Comparison of ENCODE assay signal across 1 cellular context in genomic region chr17:59829217-59830006, GRCh38.
TF ChIP-seq lines count a peak whose summit lies in the region.

No MANE protein-coding gene starts in this region.

TF ChIP-seq in HepG2, 621 proteins besides CTCF, POLR2A, EP300 and RAD21 (continued from another document and continues in another):
- TF ChIP-seq, protein P1, sequence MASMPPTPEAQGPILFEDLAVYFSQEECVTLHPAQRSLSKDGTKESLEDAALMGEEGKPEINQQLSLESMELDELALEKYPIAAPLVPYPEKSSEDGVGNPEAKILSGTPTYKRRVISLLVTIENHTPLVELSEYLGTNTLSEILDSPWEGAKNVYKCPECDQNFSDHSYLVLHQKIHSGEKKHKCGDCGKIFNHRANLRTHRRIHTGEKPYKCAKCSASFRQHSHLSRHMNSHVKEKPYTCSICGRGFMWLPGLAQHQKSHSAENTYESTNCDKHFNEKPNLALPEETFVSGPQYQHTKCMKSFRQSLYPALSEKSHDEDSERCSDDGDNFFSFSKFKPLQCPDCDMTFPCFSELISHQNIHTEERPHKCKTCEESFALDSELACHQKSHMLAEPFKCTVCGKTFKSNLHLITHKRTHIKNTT (CRISPR knock-in tag; IDR thresholded peaks at IDR 0.05), result no peak
- TF ChIP-seq ZNF367 (CRISPR knock-in tag; IDR thresholded peaks at IDR 0.05; ENCODE audit: borderline replicate concordance), result no peak
- TF ChIP-seq, protein P2, sequence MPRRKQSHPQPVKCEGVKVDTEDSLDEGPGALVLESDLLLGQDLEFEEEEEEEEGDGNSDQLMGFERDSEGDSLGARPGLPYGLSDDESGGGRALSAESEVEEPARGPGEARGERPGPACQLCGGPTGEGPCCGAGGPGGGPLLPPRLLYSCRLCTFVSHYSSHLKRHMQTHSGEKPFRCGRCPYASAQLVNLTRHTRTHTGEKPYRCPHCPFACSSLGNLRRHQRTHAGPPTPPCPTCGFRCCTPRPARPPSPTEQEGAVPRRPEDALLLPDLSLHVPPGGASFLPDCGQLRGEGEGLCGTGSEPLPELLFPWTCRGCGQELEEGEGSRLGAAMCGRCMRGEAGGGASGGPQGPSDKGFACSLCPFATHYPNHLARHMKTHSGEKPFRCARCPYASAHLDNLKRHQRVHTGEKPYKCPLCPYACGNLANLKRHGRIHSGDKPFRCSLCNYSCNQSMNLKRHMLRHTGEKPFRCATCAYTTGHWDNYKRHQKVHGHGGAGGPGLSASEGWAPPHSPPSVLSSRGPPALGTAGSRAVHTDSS (CRISPR knock-in tag; conservative IDR thresholded peaks at IDR 0.05), result no peak
- no peak for TF ChIP-seq ZNF577 (CRISPR knock-in tag; IDR thresholded peaks at IDR 0.05; ENCODE audit: borderline replicate concordance, low read depth)
- no peak for TF ChIP-seq TRAFD1 (CRISPR knock-in tag; IDR thresholded peaks at IDR 0.05; ENCODE audit: borderline replicate concordance)
- TF ChIP-seq CREB1 (IDR thresholded peaks at IDR 0.05), result peak; percentile 42; the same call in 1 of the 2 replicates
- peak; percentile 80 for TF ChIP-seq CREB1 (CRISPR knock-in tag; IDR thresholded peaks at IDR 0.05)
- no peak; the same call in 1 of the 2 replicates for TF ChIP-seq ZBTB26 (CRISPR knock-in tag; IDR thresholded peaks at IDR 0.05; ENCODE audit: borderline replicate concordance)
- TF ChIP-seq CEBPB (IDR thresholded peaks at IDR 0.05; ENCODE audit: borderline replicate concordance, low read depth, low read length), result no peak
- no peak for TF ChIP-seq TAF15 (IDR thresholded peaks at IDR 0.05; ENCODE audit: low read depth, low read length, poor library complexity, severe bottlenecking)
- TF ChIP-seq ZBTB7A (CRISPR knock-in tag; IDR thresholded peaks at IDR 0.05), result no peak
- TF ChIP-seq ZSCAN30 (CRISPR knock-in tag; IDR thresholded peaks at IDR 0.05), result no peak
- TF ChIP-seq DDIT3 (CRISPR knock-in tag; IDR thresholded peaks at IDR 0.05), result no peak
- no peak for TF ChIP-seq ZFP36 (IDR thresholded peaks at IDR 0.05; ENCODE audit: borderline replicate concordance, low read depth, low read length, partially characterized antibody)
- TF ChIP-seq MEF2D (CRISPR knock-in tag; IDR thresholded peaks at IDR 0.05), result peak; percentile 48; the same call in 1 of the 2 replicates
- TF ChIP-seq ZNF326 (CRISPR knock-in tag; IDR thresholded peaks at IDR 0.05; ENCODE audit: borderline replicate concordance), result no peak
- TF ChIP-seq ZNF672 (CRISPR knock-in tag; IDR thresholded peaks at IDR 0.05), result no peak
- TF ChIP-seq SCMH1 (CRISPR knock-in tag; IDR thresholded peaks at IDR 0.05; ENCODE audit: borderline replicate concordance), result no peak
- TF ChIP-seq DNMT1 (CRISPR knock-in tag; IDR thresholded peaks at IDR 0.05), result no peak
- TF ChIP-seq ZNF598 (CRISPR knock-in tag; IDR thresholded peaks at IDR 0.05; ENCODE audit: borderline replicate concordance), result no peak
- no peak for TF ChIP-seq ZSCAN20 (CRISPR knock-in tag; IDR thresholded peaks at IDR 0.05; ENCODE audit: borderline replicate concordance)
- TF ChIP-seq, protein P3, sequence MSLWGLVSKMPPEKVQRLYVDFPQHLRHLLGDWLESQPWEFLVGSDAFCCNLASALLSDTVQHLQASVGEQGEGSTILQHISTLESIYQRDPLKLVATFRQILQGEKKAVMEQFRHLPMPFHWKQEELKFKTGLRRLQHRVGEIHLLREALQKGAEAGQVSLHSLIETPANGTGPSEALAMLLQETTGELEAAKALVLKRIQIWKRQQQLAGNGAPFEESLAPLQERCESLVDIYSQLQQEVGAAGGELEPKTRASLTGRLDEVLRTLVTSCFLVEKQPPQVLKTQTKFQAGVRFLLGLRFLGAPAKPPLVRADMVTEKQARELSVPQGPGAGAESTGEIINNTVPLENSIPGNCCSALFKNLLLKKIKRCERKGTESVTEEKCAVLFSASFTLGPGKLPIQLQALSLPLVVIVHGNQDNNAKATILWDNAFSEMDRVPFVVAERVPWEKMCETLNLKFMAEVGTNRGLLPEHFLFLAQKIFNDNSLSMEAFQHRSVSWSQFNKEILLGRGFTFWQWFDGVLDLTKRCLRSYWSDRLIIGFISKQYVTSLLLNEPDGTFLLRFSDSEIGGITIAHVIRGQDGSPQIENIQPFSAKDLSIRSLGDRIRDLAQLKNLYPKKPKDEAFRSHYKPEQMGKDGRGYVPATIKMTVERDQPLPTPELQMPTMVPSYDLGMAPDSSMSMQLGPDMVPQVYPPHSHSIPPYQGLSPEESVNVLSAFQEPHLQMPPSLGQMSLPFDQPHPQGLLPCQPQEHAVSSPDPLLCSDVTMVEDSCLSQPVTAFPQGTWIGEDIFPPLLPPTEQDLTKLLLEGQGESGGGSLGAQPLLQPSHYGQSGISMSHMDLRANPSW (CRISPR knock-in tag; IDR thresholded peaks at IDR 0.05; ENCODE audit: borderline replicate concordance), result no peak
- TF ChIP-seq, protein P4, sequence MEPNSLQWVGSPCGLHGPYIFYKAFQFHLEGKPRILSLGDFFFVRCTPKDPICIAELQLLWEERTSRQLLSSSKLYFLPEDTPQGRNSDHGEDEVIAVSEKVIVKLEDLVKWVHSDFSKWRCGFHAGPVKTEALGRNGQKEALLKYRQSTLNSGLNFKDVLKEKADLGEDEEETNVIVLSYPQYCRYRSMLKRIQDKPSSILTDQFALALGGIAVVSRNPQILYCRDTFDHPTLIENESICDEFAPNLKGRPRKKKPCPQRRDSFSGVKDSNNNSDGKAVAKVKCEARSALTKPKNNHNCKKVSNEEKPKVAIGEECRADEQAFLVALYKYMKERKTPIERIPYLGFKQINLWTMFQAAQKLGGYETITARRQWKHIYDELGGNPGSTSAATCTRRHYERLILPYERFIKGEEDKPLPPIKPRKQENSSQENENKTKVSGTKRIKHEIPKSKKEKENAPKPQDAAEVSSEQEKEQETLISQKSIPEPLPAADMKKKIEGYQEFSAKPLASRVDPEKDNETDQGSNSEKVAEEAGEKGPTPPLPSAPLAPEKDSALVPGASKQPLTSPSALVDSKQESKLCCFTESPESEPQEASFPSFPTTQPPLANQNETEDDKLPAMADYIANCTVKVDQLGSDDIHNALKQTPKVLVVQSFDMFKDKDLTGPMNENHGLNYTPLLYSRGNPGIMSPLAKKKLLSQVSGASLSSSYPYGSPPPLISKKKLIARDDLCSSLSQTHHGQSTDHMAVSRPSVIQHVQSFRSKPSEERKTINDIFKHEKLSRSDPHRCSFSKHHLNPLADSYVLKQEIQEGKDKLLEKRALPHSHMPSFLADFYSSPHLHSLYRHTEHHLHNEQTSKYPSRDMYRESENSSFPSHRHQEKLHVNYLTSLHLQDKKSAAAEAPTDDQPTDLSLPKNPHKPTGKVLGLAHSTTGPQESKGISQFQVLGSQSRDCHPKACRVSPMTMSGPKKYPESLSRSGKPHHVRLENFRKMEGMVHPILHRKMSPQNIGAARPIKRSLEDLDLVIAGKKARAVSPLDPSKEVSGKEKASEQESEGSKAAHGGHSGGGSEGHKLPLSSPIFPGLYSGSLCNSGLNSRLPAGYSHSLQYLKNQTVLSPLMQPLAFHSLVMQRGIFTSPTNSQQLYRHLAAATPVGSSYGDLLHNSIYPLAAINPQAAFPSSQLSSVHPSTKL (CRISPR knock-in tag; IDR thresholded peaks at IDR 0.05), result peak; percentile 79
- TF ChIP-seq ELF4 (CRISPR knock-in tag; IDR thresholded peaks at IDR 0.05; ENCODE audit: borderline replicate concordance), result no peak
- TF ChIP-seq ZNF7 (CRISPR knock-in tag; IDR thresholded peaks at IDR 0.05), result no peak
- no peak for TF ChIP-seq ZNF10 (CRISPR knock-in tag; IDR thresholded peaks at IDR 0.05; ENCODE audit: borderline replicate concordance, low read depth)
- no peak for TF ChIP-seq SRY (CRISPR knock-in tag; IDR thresholded peaks at IDR 0.05)
- no peak for TF ChIP-seq SP2 (CRISPR knock-in tag; IDR thresholded peaks at IDR 0.05)
- TF ChIP-seq NRL (CRISPR knock-in tag; IDR thresholded peaks at IDR 0.05; ENCODE audit: borderline replicate concordance), result no peak
- no peak for TF ChIP-seq IRX3 (CRISPR knock-in tag; IDR thresholded peaks at IDR 0.05; ENCODE audit: borderline replicate concordance, low read depth)
- no peak for TF ChIP-seq MLXIP (CRISPR knock-in tag; IDR thresholded peaks at IDR 0.05; ENCODE audit: borderline replicate concordance)
- TF ChIP-seq MZF1 (CRISPR knock-in tag; IDR thresholded peaks at IDR 0.05; ENCODE audit: borderline replicate concordance), result no peak
- TF ChIP-seq ZNF224 (CRISPR knock-in tag; IDR thresholded peaks at IDR 0.05), result no peak
- TF ChIP-seq HNRNPLL (IDR thresholded peaks at IDR 0.05; ENCODE audit: low read depth, low read length, poor library complexity, severe bottlenecking), result no peak
- no peak for TF ChIP-seq CBX1 (IDR thresholded peaks at IDR 0.05; ENCODE audit: low read depth)
- peak; percentile 44; the same call in 1 of the 2 replicates for TF ChIP-seq CHD4 (IDR thresholded peaks at IDR 0.05; ENCODE audit: borderline replicate concordance, low read length)
- TF ChIP-seq ZNF510 (CRISPR knock-in tag; IDR thresholded peaks at IDR 0.05; ENCODE audit: low read depth), result no peak
- TF ChIP-seq NR0B2 (CRISPR knock-in tag; IDR thresholded peaks at IDR 0.05), result no peak
- no peak for TF ChIP-seq ZMYM3 (CRISPR knock-in tag; IDR thresholded peaks at IDR 0.05)
- TF ChIP-seq ZNF569 (CRISPR knock-in tag; IDR thresholded peaks at IDR 0.05; ENCODE audit: borderline replicate concordance), result no peak
- TF ChIP-seq ESRRA (CRISPR knock-in tag; IDR thresholded peaks at IDR 0.05; ENCODE audit: low read depth), result peak; percentile 67; the same call in 1 of the 2 replicates
- no peak for TF ChIP-seq TEAD2 (CRISPR knock-in tag; IDR thresholded peaks at IDR 0.05)
- TF ChIP-seq, protein P5, sequence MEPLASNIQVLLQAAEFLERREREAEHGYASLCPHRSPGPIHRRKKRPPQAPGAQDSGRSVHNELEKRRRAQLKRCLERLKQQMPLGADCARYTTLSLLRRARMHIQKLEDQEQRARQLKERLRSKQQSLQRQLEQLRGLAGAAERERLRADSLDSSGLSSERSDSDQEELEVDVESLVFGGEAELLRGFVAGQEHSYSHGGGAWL (CRISPR knock-in tag; IDR thresholded peaks at IDR 0.05), result no peak
- TF ChIP-seq RXRB (CRISPR knock-in tag; IDR thresholded peaks at IDR 0.05; ENCODE audit: borderline replicate concordance), result peak; percentile 51; the same call in 1 of the 2 replicates
- no peak for TF ChIP-seq ISL2 (CRISPR knock-in tag; IDR thresholded peaks at IDR 0.05)
- no peak for TF ChIP-seq ZNF737 (CRISPR knock-in tag; IDR thresholded peaks at IDR 0.05; ENCODE audit: borderline replicate concordance)
- TF ChIP-seq, protein P6, sequence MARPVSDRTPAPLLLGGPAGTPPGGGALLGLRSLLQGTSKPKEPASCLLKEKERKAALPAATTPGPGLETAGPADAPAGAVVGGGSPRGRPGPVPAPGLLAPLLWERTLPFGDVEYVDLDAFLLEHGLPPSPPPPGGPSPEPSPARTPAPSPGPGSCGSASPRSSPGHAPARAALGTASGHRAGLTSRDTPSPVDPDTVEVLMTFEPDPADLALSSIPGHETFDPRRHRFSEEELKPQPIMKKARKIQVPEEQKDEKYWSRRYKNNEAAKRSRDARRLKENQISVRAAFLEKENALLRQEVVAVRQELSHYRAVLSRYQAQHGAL (CRISPR knock-in tag; IDR thresholded peaks at IDR 0.05; ENCODE audit: not compliant biosample characterization), result no peak
- no peak; the same call in 1 of the 2 replicates for TF ChIP-seq THAP11 (CRISPR knock-in tag; IDR thresholded peaks at IDR 0.05)
- TF ChIP-seq POGZ (CRISPR knock-in tag; IDR thresholded peaks at IDR 0.05), result peak; percentile 62; the same call in 1 of the 2 replicates
